In genomic region chr12:109460538-109460937, GRCh38 we compare ENCODE assay signal across 10 cellular contexts. TPM values are rescaled to one million over a fixed set of nuclear protein-coding genes. Genes with fewer than 3 reads are reported as not detected.
A peak's percentile ranks its signal among the peaks of the same experiment; 100 is the strongest.
DNase-seq lines count a peak whose midpoint lies in the region; ATAC-seq and TF ChIP-seq lines count a peak whose summit lies in the region.
"Had no signal": no experiment of that assay in that cellular context is flagged by ENCODE, and none has a peak within 500 bp of the region (broad histone marks: within the 10 kb centered on the region; RNA-seq: fewer than 3 reads in every experiment).

No MANE protein-coding gene starts in this region.

- intact Hi-C loops in activated CD8-positive, alpha-beta T cell treated with anti-CD3 and anti-CD28 coated beads for 36 hours (cut with micrococcal nuclease): no loop called here
- intact Hi-C loops in tibial artery (cut with DNase I; ENCODE audit: low total_unique reads): no loop called here

- peak overlapping the region; percentile 78 for H3K27ac Mint-ChIP-seq in activated CD8-positive, alpha-beta T cell treated with anti-CD3 and anti-CD28 coated beads, Interleukin-2, amount 10 ng/mL, durations not matched to agents 7 days and 5 days
- H3K27ac Mint-ChIP-seq in activated CD8-positive, alpha-beta T cell treated with anti-CD3 and anti-CD28 coated beads for 36 hours: no peak overlapping the region
- peak overlapping the region; percentile 93 to 95 for H3K27ac Mint-ChIP-seq in natural killer cell treated with Interleukin-12 subunit alpha and Interleukin-12 subunit beta and Interleukin-15 and Interleukin-18, amount 100 ng/mL, for 72 hours

- POLR2A ChIA-PET in activated CD8-positive, alpha-beta T cell treated with anti-CD3 and anti-CD28 coated beads, Interleukin-2, amount 10 ng/mL, durations not matched to agents 7 days and 5 days (lab: Charles Lee): interaction anchor here (1.1 kb wide), 1 partner anchor 17 kb away, joined by 3 read pairs; the partner anchor contains the start of genes KCTD10 and UBE3B
- POLR2A ChIA-PET in activated CD8-positive, alpha-beta T cell treated with anti-CD3 and anti-CD28 coated beads for 36 hours (lab: Charles Lee): no interaction called here
- POLR2A ChIA-PET in HEK293T (lab: Yijun Ruan, JAX): no interaction called here

- no peak overlapping the region for H3K4me3 ChIP-seq in duodenal mucosa (ENCODE audit: low read depth in 1 of 2, low read length in 2 of 2)
- no peak overlapping the region for H3K4me3 ChIP-seq in tibial artery

- peaks cover 39% of the 10 kb centered on the region for H3K4me1 Mint-ChIP-seq in activated CD8-positive, alpha-beta T cell treated with anti-CD3 and anti-CD28 coated beads, Interleukin-2, amount 10 ng/mL, durations not matched to agents 7 days and 5 days (ENCODE audit: low read depth)
- H3K4me1 Mint-ChIP-seq in activated CD8-positive, alpha-beta T cell treated with anti-CD3 and anti-CD28 coated beads for 36 hours (ENCODE audit: low read depth): peaks cover 35% of the 10 kb centered on the region
- H3K4me1 Mint-ChIP-seq in natural killer cell treated with Interleukin-12 subunit alpha and Interleukin-12 subunit beta and Interleukin-15 and Interleukin-18, amount 100 ng/mL, for 72 hours (ENCODE audit: low read depth in 2 of 2): peaks cover 78 to 83% of the 10 kb centered on the region in 2 donors

- no peak for DNase-seq in activated CD8-positive, alpha-beta T cell treated with anti-CD3 and anti-CD28 coated beads, Interleukin-2, amount 10 ng/mL, durations not matched to agents 7 days and 5 days
- DNase-seq in activated CD8-positive, alpha-beta T cell treated with anti-CD3 and anti-CD28 coated beads for 36 hours: no peak
- no peak for DNase-seq in natural killer cell treated with Interleukin-12 subunit alpha and Interleukin-12 subunit beta and Interleukin-15 and Interleukin-18, amount 100 ng/mL, for 72 hours (ENCODE audit: low spot score)
- DNase-seq in tibial artery (no peak), DMS53 (lab: John Stamatoyannopoulos, UW) (no peak), HEK293T (ENCODE audit: extremely low spot score) (no peak), SIG-M5 (lab: John Stamatoyannopoulos, UW) (no peak)
- DNase-seq: NCI-H69; stimulated activated CD4-positive, alpha-beta T cell treated with anti-CD3 and anti-CD28 coated beads, Interleukin-4, amount 100 ng/mL, for 1 hour had no signal

- H3K4me3 Mint-ChIP-seq in activated CD8-positive, alpha-beta T cell treated with anti-CD3 and anti-CD28 coated beads, Interleukin-2, amount 10 ng/mL, durations not matched to agents 7 days and 5 days: no peak overlapping the region
- no peak overlapping the region for H3K4me3 Mint-ChIP-seq in activated CD8-positive, alpha-beta T cell treated with anti-CD3 and anti-CD28 coated beads for 36 hours
- H3K4me3 Mint-ChIP-seq in natural killer cell treated with Interleukin-12 subunit alpha and Interleukin-12 subunit beta and Interleukin-15 and Interleukin-18, amount 100 ng/mL, for 72 hours: no peak overlapping the region

- H3K4me1 ChIP-seq in duodenal mucosa (ENCODE audit: control insufficient read depth in 1 of 2, insufficient read depth in 2 of 2, low read length in 2 of 2) (peaks cover 33 to 34% of the 10 kb centered on the region in 2 donors), tibial artery (peaks cover 5 to 84% (median 81%) of the 10 kb centered on the region in 4 donors)

- peaks cover 25 to 37% of the 10 kb centered on the region in 2 donors for H3K36me3 ChIP-seq in duodenal mucosa (ENCODE audit: control insufficient read depth in 1 of 2, insufficient read depth in 2 of 2, low read length in 2 of 2)
- H3K36me3 ChIP-seq in tibial artery: peaks cover 21 to 37% (median 28%) of the 10 kb centered on the region in 3 donors

- no peaks in the 10 kb centered on the region for H3K9me3 Mint-ChIP-seq in activated CD8-positive, alpha-beta T cell treated with anti-CD3 and anti-CD28 coated beads, Interleukin-2, amount 10 ng/mL, durations not matched to agents 7 days and 5 days (ENCODE audit: insufficient read depth)
- H3K9me3 Mint-ChIP-seq in activated CD8-positive, alpha-beta T cell treated with anti-CD3 and anti-CD28 coated beads for 36 hours: no peaks in the 10 kb centered on the region
- no peaks in the 10 kb centered on the region for H3K9me3 Mint-ChIP-seq in natural killer cell treated with Interleukin-12 subunit alpha and Interleukin-12 subunit beta and Interleukin-15 and Interleukin-18, amount 100 ng/mL, for 72 hours

- CTCF ChIA-PET in activated CD8-positive, alpha-beta T cell treated with anti-CD3 and anti-CD28 coated beads, Interleukin-2, amount 10 ng/mL, durations not matched to agents 7 days and 5 days (lab: Charles Lee): interaction anchor here (3.7 kb wide), 1 partner anchor 28 kb away, joined by 23 read pairs; no protein-coding TSS in a partner anchor
- CTCF ChIA-PET in activated CD8-positive, alpha-beta T cell treated with anti-CD3 and anti-CD28 coated beads for 36 hours (lab: Charles Lee): no interaction called here
- CTCF ChIA-PET in HEK293T (lab: Yijun Ruan, JAX): no interaction called here

- no peak overlapping the region for H3K9ac ChIP-seq in duodenal mucosa (ENCODE audit: low read depth in 1 of 2, low read length in 2 of 2)

- no peaks in the 10 kb centered on the region for H3K27me3 Mint-ChIP-seq in activated CD8-positive, alpha-beta T cell treated with anti-CD3 and anti-CD28 coated beads, Interleukin-2, amount 10 ng/mL, durations not matched to agents 7 days and 5 days (ENCODE audit: low read depth)
- H3K27me3 Mint-ChIP-seq in activated CD8-positive, alpha-beta T cell treated with anti-CD3 and anti-CD28 coated beads for 36 hours: no peaks in the 10 kb centered on the region
- no peaks in the 10 kb centered on the region for H3K27me3 Mint-ChIP-seq in natural killer cell treated with Interleukin-12 subunit alpha and Interleukin-12 subunit beta and Interleukin-15 and Interleukin-18, amount 100 ng/mL, for 72 hours

- peak overlapping the region; percentile 95 for H3K27ac ChIP-seq in duodenal mucosa (ENCODE audit: low read depth, low read length)
- H3K27ac ChIP-seq in tibial artery: peak overlapping the region; percentile 84 to 95

- peaks cover 29% of the 10 kb centered on the region for H3K36me3 Mint-ChIP-seq in activated CD8-positive, alpha-beta T cell treated with anti-CD3 and anti-CD28 coated beads, Interleukin-2, amount 10 ng/mL, durations not matched to agents 7 days and 5 days (ENCODE audit: low read depth)
- peaks cover 20% of the 10 kb centered on the region for H3K36me3 Mint-ChIP-seq in activated CD8-positive, alpha-beta T cell treated with anti-CD3 and anti-CD28 coated beads for 36 hours (ENCODE audit: low read depth)
- peaks cover 35% of the 10 kb centered on the region for H3K36me3 Mint-ChIP-seq in natural killer cell treated with Interleukin-12 subunit alpha and Interleukin-12 subunit beta and Interleukin-15 and Interleukin-18, amount 100 ng/mL, for 72 hours

- H3K9me3 ChIP-seq in duodenal mucosa (ENCODE audit: control insufficient read depth in 1 of 2, low read length in 2 of 2) (no peaks in the 10 kb centered on the region), tibial artery (no peaks in the 10 kb centered on the region)

- H3K27me3 ChIP-seq in duodenal mucosa (ENCODE audit: control insufficient read depth in 1 of 2, insufficient read depth in 2 of 2, low read length in 2 of 2) (no peaks in the 10 kb centered on the region), tibial artery (no peaks in the 10 kb centered on the region)

- TF ChIP-seq CTCF in activated CD8-positive, alpha-beta T cell treated with anti-CD3 and anti-CD28 coated beads for 36 hours (IDR thresholded peaks at IDR 0.05): no peak
- TF ChIP-seq CTCF in tibial artery (IDR thresholded peaks at IDR 0.05): no peak

- ATAC-seq in activated CD8-positive, alpha-beta T cell treated with anti-CD3 and anti-CD28 coated beads, Interleukin-2, amount 10 ng/mL, durations not matched to agents 7 days and 5 days: no peak
- ATAC-seq in activated CD8-positive, alpha-beta T cell treated with anti-CD3 and anti-CD28 coated beads for 36 hours: no peak
- ATAC-seq in natural killer cell treated with Interleukin-12 subunit alpha and Interleukin-12 subunit beta and Interleukin-15 and Interleukin-18, amount 100 ng/mL, for 72 hours: no peak

TF ChIP-seq in HEK293T, 16 proteins besides CTCF, POLR2A, EP300 and RAD21 (continues in another document):
- TF ChIP-seq FOXK2 (IDR thresholded peaks at IDR 0.05) (no peak), NFRKB (IDR thresholded peaks at IDR 0.05) (no peak), BHLHE40 (IDR thresholded peaks at IDR 0.05; ENCODE audit: borderline replicate concordance) (no peak), SUZ12 (IDR thresholded peaks at IDR 0.05) (no peak), SP1 (IDR thresholded peaks at IDR 0.05) (no peak), LEF1 (IDR thresholded peaks at IDR 0.05; ENCODE audit: borderline replicate concordance) (no peak), ZNF384 (IDR thresholded peaks at IDR 0.05) (no peak), FOXM1 (IDR thresholded peaks at IDR 0.05; ENCODE audit: borderline replicate concordance) (no peak), ARNT (IDR thresholded peaks at IDR 0.05) (no peak), TARDBP (IDR thresholded peaks at IDR 0.05) (no peak), CTBP1 (IDR thresholded peaks at IDR 0.05; ENCODE audit: borderline replicate concordance) (no peak), L3MBTL2 (conservative IDR thresholded peaks at IDR 0.05) (no peak), HDGF (IDR thresholded peaks at IDR 0.05; ENCODE audit: borderline replicate concordance) (no peak)
- TF ChIP-seq, protein P1, sequence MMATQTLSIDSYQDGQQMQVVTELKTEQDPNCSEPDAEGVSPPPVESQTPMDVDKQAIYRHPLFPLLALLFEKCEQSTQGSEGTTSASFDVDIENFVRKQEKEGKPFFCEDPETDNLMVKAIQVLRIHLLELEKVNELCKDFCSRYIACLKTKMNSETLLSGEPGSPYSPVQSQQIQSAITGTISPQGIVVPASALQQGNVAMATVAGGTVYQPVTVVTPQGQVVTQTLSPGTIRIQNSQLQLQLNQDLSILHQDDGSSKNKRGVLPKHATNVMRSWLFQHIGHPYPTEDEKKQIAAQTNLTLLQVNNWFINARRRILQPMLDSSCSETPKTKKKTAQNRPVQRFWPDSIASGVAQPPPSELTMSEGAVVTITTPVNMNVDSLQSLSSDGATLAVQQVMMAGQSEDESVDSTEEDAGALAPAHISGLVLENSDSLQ (IDR thresholded peaks at IDR 0.05): no peak

RNA-seq across cellular contexts. Expression of gene KCTD10, which starts 16.6 kb away (rescaled TPM):
- 10 to 100 TPM; 35.7 to 38.8 TPM for total RNA-seq in activated CD8-positive, alpha-beta T cell treated with anti-CD3 and anti-CD28 coated beads, Interleukin-2, amount 10 ng/mL, durations not matched to agents 7 days and 5 days
- 10 to 100 TPM; 37.4 to 38.2 TPM for total RNA-seq in activated CD8-positive, alpha-beta T cell treated with anti-CD3 and anti-CD28 coated beads for 36 hours
- total RNA-seq in natural killer cell treated with Interleukin-12 subunit alpha and Interleukin-12 subunit beta and Interleukin-15 and Interleukin-18, amount 100 ng/mL, for 72 hours: 10 to 100 TPM; 49.9 to 92.0 TPM

RNA-seq across cellular contexts. Expression of gene UBE3B, which starts 16.9 kb away (rescaled TPM):
- 10 to 100 TPM; 32.0 to 34.1 TPM for total RNA-seq in activated CD8-positive, alpha-beta T cell treated with anti-CD3 and anti-CD28 coated beads, Interleukin-2, amount 10 ng/mL, durations not matched to agents 7 days and 5 days
- 10 to 100 TPM; 22.5 to 24.9 TPM for total RNA-seq in activated CD8-positive, alpha-beta T cell treated with anti-CD3 and anti-CD28 coated beads for 36 hours
- 10 to 100 TPM; 38.9 to 39.2 TPM for total RNA-seq in natural killer cell treated with Interleukin-12 subunit alpha and Interleukin-12 subunit beta and Interleukin-15 and Interleukin-18, amount 100 ng/mL, for 72 hours
